ENCODE assay signal across 1 cellular context in the genomic region with DNA sequence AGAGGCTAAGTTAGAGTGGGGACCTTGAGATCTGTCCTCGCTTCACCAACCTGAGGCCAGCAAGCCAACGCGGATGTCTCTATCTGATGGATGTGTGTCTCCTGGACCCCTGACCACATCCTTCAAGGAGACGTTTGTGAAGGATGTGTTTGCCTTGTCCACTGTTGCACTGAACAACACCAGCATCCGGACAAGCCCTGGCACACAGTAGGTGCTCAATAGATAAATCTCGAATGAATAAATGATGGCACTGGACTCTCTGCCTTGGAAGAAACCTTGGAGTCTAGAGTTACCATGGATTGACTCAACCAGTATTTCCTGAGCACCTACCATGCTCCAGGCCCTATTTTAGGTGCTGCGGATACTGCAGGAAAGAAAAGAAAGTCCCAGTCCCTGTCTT.
TF ChIP-seq lines count a peak whose summit lies in the region.

No MANE protein-coding gene starts in this region.

TF ChIP-seq in IMR-90, 13 proteins besides CTCF, POLR2A, EP300 and RAD21 (continued from another document):
- TF ChIP-seq SMC3 (IDR thresholded peaks at IDR 0.05; ENCODE audit: low read depth, low read length) = no peak
